In genomic region chr11:54930930-54931329, GRCh38 we compare ENCODE assay signal across 17 cellular contexts.
A peak's percentile ranks its signal among the peaks of the same experiment; 100 is the strongest.
DNase-seq lines count a peak whose midpoint lies in the region; ATAC-seq and TF ChIP-seq lines count a peak whose summit lies in the region.
"Had no signal": no experiment of that assay in that cellular context is flagged by ENCODE, and none has a peak within 500 bp of the region (broad histone marks: within the 10 kb centered on the region; RNA-seq: fewer than 3 reads in every experiment).

No MANE protein-coding gene starts in this region.

- TF ChIP-seq POLR2A in right lobe of liver (IDR thresholded peaks at IDR 0.05): no peak

- in situ Hi-C loops in GM23248 (cut with MboI): no loop called here

- H3K36me3 ChIP-seq in liver (ENCODE audit: control insufficient read depth in 4 of 4, insufficient read depth in 3 of 4, low read depth in 1 of 4, low read length in 3 of 4) (no peaks in the 10 kb centered on the region), right lobe of liver (no peaks in the 10 kb centered on the region), endodermal cell (ENCODE audit: control insufficient read depth, insufficient read depth, low read length) (no peaks in the 10 kb centered on the region), neuronal stem cell (replicated peaks in 1 of 2; ENCODE audit: control insufficient read depth in 2 of 2, insufficient read depth in 2 of 2, low read length in 2 of 2) (no peaks in the 10 kb centered on the region), GM23248 (ENCODE audit: low read depth) (no peaks in the 10 kb centered on the region)
- H3K36me3 ChIP-seq: HAP-1 had no signal

- H3K79me2 ChIP-seq in GM23248 (ENCODE audit: insufficient read depth): no peaks in the 10 kb centered on the region

- no peak overlapping the region for H4K8ac ChIP-seq in neuronal stem cell (ENCODE audit: low read depth, low read length)

- ATAC-seq in right lobe of liver: no peak

- H3K27ac ChIP-seq in liver (ENCODE audit: low read depth in 1 of 2, low read length in 2 of 2) (no peak overlapping the region), right lobe of liver (no peak overlapping the region), endodermal cell (ENCODE audit: low read depth, low read length) (no peak overlapping the region), neuronal stem cell (replicated peaks; ENCODE audit: low read length) (no peak overlapping the region), GM23248 (no peak overlapping the region)

- peak overlapping the region; percentile 11 for H3K4me2 ChIP-seq in neuronal stem cell (ENCODE audit: insufficient read depth, low read length, poor library complexity, severe bottlenecking)
- H3K4me2 ChIP-seq in GM23248 (ENCODE audit: unreplicated experiment): no peak overlapping the region

- no peak overlapping the region for H2BK5ac ChIP-seq in neuronal stem cell (ENCODE audit: low read length)

- no peaks in the 10 kb centered on the region for H3K27me3 Mint-ChIP-seq in endodermal cell (ENCODE audit: insufficient read depth)
- H3K27me3 Mint-ChIP-seq: CD4-positive, alpha-beta memory T cell had no signal

- no peak overlapping the region for H3K14ac ChIP-seq in neuronal stem cell (ENCODE audit: low read length)

- intact Hi-C loops in right lobe of liver (cut with DNase I): no loop called here

- H3K9ac ChIP-seq in liver (ENCODE audit: low read depth in 1 of 2, low read length in 2 of 2) (no peak overlapping the region), endodermal cell (ENCODE audit: extremely low read depth, low read length, poor library complexity, severe bottlenecking) (no peak overlapping the region), neuronal stem cell (ENCODE audit: low read depth, low read length, poor library complexity) (no peak overlapping the region), GM23248 (no peak overlapping the region)

- WGBS in liver: 16% methylated on average over 2 of the region's 2 CpGs
- 12% methylated on average over 2 of the region's 2 CpGs for WGBS in right lobe of liver (ENCODE audit: insufficient coverage, low coverage, low lambda C conversion rate, missing lambda C conversion rate)
- WGBS in endodermal cell (ENCODE audit: insufficient coverage in 1 of 2, insufficient read length in 1 of 2), 2 experiments: 37 to 67% methylated on average over 1 to 2 of the region's 2 CpGs
- no CpG with 5 or more reads among the region's 2 CpGs for WGBS in neuronal stem cell (ENCODE audit: extremely low coverage in 2 of 2, insufficient read length in 2 of 2, insufficient replicate concordance in 1 of 2), 2 donors
- WGBS in GM23248 (ENCODE audit: low coverage in 1 of 2, low lambda C conversion rate in 2 of 2, missing lambda C conversion rate in 2 of 2), 2 experiments: 3 to 10% methylated on average over 2 of the region's 2 CpGs

- no peak overlapping the region for H2AK5ac ChIP-seq in neuronal stem cell (ENCODE audit: low read depth, low read length)

- DNase-seq in right lobe of liver (no peak), endodermal cell (no peak), neuronal stem cell (ENCODE audit: low spot score) (no peak), Kasumi-1 (lab: John Stamatoyannopoulos, UW) (no peak), GM23248 (no peak), NCI-H82 treated with DMSO at 0.1 percent for 48 hours (lab: John Stamatoyannopoulos, UW; ENCODE audit: unreplicated experiment) (no peak)
- DNase-seq: C1 segment of cervical spinal cord; Calu3; CD4-positive, alpha-beta memory T cell; COR-L47; DMS53; DMS79 treated with DMSO at 0.1 percent for 48 hours; GF-D8; GOT3; HFFc6 had no signal

- no peaks in the 10 kb centered on the region for H3K36me3 Mint-ChIP-seq in endodermal cell (ENCODE audit: low read depth)

- H3K4me1 Mint-ChIP-seq in endodermal cell: no peaks in the 10 kb centered on the region
- H3K4me1 Mint-ChIP-seq: CD4-positive, alpha-beta memory T cell had no signal

- H4K20me1 ChIP-seq in GM23248 (ENCODE audit: insufficient read depth): no peaks in the 10 kb centered on the region

- no peaks in the 10 kb centered on the region for H3K4me1 ChIP-seq in liver (ENCODE audit: control insufficient read depth in 4 of 4, insufficient read depth in 4 of 4, low read length in 3 of 4)
- no peaks in the 10 kb centered on the region for H3K4me1 ChIP-seq in right lobe of liver
- H3K4me1 ChIP-seq in endodermal cell (ENCODE audit: control insufficient read depth, insufficient read depth, low read length): no peaks in the 10 kb centered on the region
- no peaks in the 10 kb centered on the region for H3K4me1 ChIP-seq in neuronal stem cell (ENCODE audit: control insufficient read depth in 2 of 2, insufficient read depth in 1 of 2, low read depth in 1 of 2, low read length in 2 of 2)
- no peaks in the 10 kb centered on the region for H3K4me1 ChIP-seq in GM23248 (ENCODE audit: insufficient read depth)
- H3K4me1 ChIP-seq: HAP-1 had no signal

- H3K27me3 ChIP-seq in liver (ENCODE audit: control insufficient read depth in 4 of 4, insufficient read depth in 4 of 4, low read length in 3 of 4): no peaks in the 10 kb centered on the region
- H3K27me3 ChIP-seq in right lobe of liver: no peaks in the 10 kb centered on the region
- H3K27me3 ChIP-seq in endodermal cell (ENCODE audit: control insufficient read depth, insufficient read depth, low read length, poor library complexity, severe bottlenecking): no peaks in the 10 kb centered on the region
- H3K27me3 ChIP-seq in neuronal stem cell (ENCODE audit: control insufficient read depth in 3 of 3, insufficient read depth in 3 of 3, low read depth in 1 of 3, low read length in 3 of 3): no peaks in the 10 kb centered on the region
- H3K27me3 ChIP-seq in GM23248 (replicated peaks; ENCODE audit: insufficient read depth): no peaks in the 10 kb centered on the region

- TF ChIP-seq RAD21 in liver (IDR thresholded peaks at IDR 0.05): no peak

- H3K18ac ChIP-seq in neuronal stem cell (ENCODE audit: low read length): no peak overlapping the region

- no peak overlapping the region for H3K4me3 Mint-ChIP-seq in endodermal cell
- H3K4me3 Mint-ChIP-seq: CD4-positive, alpha-beta memory T cell; HFFc6 had no signal

- no peak overlapping the region for H2AFZ ChIP-seq in neuronal stem cell (ENCODE audit: low read length)
- H2AFZ ChIP-seq in GM23248: no peak overlapping the region

- no peaks in the 10 kb centered on the region for H3F3A ChIP-seq in GM23248 (ENCODE audit: insufficient read depth)

- H3K79me1 ChIP-seq in neuronal stem cell (ENCODE audit: low read depth, low read length): no peaks in the 10 kb centered on the region

- no peak overlapping the region for H3K27ac Mint-ChIP-seq in endodermal cell
- H3K27ac Mint-ChIP-seq: CD4-positive, alpha-beta memory T cell; HFFc6 had no signal

- no peak overlapping the region for H2BK15ac ChIP-seq in neuronal stem cell (ENCODE audit: low read length)

- H2BK120ac ChIP-seq in neuronal stem cell (ENCODE audit: low read depth, low read length): no peak overlapping the region

- H4K91ac ChIP-seq in neuronal stem cell (ENCODE audit: low read depth, low read length, poor library complexity): no peak overlapping the region

- H2BK12ac ChIP-seq in neuronal stem cell (ENCODE audit: low read length): no peak overlapping the region

- H3K23ac ChIP-seq in neuronal stem cell (ENCODE audit: low read depth, low read length, poor library complexity): no peak overlapping the region

- peaks cover 13 to 86% (median 51%) of the 10 kb centered on the region in 4 donors for H3K9me3 ChIP-seq in liver (ENCODE audit: control insufficient read depth in 4 of 4, low read length in 3 of 4)
- peaks cover 0 to 34% (median 0%) of the 10 kb centered on the region in 4 donors for H3K9me3 ChIP-seq in right lobe of liver
- H3K9me3 ChIP-seq in endodermal cell (ENCODE audit: control insufficient read depth, low read length): peaks cover 100% of the 10 kb centered on the region
- H3K9me3 ChIP-seq in neuronal stem cell (replicated peaks in 1 of 2; ENCODE audit: control insufficient read depth in 2 of 2, insufficient read depth in 1 of 2, low read depth in 1 of 2, low read length in 2 of 2): peaks cover 0 to 4% of the 10 kb centered on the region in 2 donors
- peaks cover 5% of the 10 kb centered on the region for H3K9me3 ChIP-seq in GM23248 (ENCODE audit: low read depth)

- H3K9me3 Mint-ChIP-seq in endodermal cell: peaks cover 98% of the 10 kb centered on the region

- no peaks in the 10 kb centered on the region for H3K9me2 ChIP-seq in GM23248 (ENCODE audit: insufficient read depth)

- H3K4me3 ChIP-seq in liver (ENCODE audit: low read depth in 1 of 3, low read length in 3 of 3) (peak overlapping the region in 2 of 3 donors; percentile 7 to 24), right lobe of liver (no peak overlapping the region), endodermal cell (ENCODE audit: low read length) (peak overlapping the region; percentile 51), neuronal stem cell (ENCODE audit: low read length in 2 of 2) (no peak overlapping the region), GM23248 (no peak overlapping the region)
- H3K4me3 ChIP-seq: HAP-1 had no signal

- TF ChIP-seq CTCF in liver (IDR thresholded peaks at IDR 0.05; ENCODE audit: low read depth, low read length, missing input control) (no peak), right lobe of liver (IDR thresholded peaks at IDR 0.05) (no peak), endodermal cell (conservative IDR thresholded peaks at IDR 0.05) (no peak)

- no peak overlapping the region for H3K4ac ChIP-seq in neuronal stem cell (ENCODE audit: low read length)

TF ChIP-seq in liver, 16 proteins besides CTCF, POLR2A, EP300 and RAD21 (continues in another document):
- TF ChIP-seq REST (IDR thresholded peaks at IDR 0.05) (no peak), JUND (IDR thresholded peaks at IDR 0.05) (no peak)

Comparison
In these comparisons a context has a peak if more than half of its experiments do, and no peak if none do; other contexts are left out.
1. H3K4me3 ChIP-seq: peak in liver (2 of 3) and endodermal cell (single experiment); none in right lobe of liver (0 of 3), neuronal stem cell (0 of 2) and GM23248 (single experiment).